Comparison of ENCODE assay signal across 1 cellular context in the genomic region with DNA sequence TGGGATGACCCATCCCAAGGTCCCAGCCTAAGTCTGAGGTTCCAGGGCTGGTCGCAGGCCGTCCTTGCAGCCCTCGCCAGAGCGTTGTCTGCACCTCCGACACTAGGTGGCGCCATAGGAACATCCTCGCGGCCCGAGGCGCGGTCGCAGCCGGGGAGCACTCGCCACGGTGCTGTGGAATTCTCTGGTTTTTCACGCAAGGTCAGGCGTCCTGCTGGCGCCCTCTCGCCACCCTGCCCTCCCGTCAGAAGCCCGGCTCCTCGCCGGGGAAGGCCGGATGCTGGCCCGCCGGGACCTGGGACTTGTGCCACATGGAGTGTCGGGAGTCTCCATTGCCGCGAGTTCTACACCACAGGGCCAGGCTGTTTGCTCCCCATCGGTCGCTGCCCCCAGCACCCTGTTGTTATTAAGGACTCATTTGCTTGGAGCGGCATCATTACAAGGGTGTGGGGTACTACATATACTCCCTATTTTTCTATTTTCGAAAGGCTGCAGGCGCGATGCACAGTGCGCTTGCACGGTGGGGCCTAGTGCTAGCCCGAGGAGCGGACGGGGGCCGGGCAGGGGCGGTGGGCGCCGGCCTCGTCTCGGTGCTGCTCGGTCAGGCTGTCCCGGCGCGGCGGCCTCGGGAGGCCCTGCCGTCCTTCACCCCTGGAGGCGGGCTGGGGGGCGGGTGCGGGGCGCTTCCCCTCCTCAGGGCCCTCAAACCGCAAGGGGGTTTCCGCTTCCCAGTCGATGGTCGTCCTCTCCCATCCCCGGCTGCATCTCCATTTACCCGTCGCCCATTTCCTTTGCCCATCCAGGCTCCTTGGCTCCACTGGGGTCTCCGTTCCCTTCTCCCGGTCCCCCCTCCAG.
A peak's percentile ranks its signal among the peaks of the same experiment; 100 is the strongest.
TF ChIP-seq lines count a peak whose summit lies in the region.

No MANE protein-coding gene starts in this region.

TF ChIP-seq in K562, 482 proteins besides CTCF, POLR2A, EP300 and RAD21 (continued from another document and continues in another):
- TF ChIP-seq MYNN (IDR thresholded peaks at IDR 0.05) (0 out of 2 replicates have a peak, but pooled peaks have one; percentile 22), MYNN (CRISPR knock-in tag; IDR thresholded peaks at IDR 0.05) (no peak), GABPA (tag; conservative IDR thresholded peaks at IDR 0.05; ENCODE audit: low read depth) (no peak), PURB (CRISPR knock-in tag; IDR thresholded peaks at IDR 0.05; ENCODE audit: low read depth) (no peak), YY1 (IDR thresholded peaks at IDR 0.05; ENCODE audit: borderline replicate concordance in 1 of 3, control insufficient read depth in 1 of 3, extremely low read depth in 1 of 3, insufficient read depth in 3 of 3, insufficient read length in 1 of 3, insufficient replicate concordance in 2 of 3, low read depth in 1 of 3, low read length in 2 of 3) (peak in 1 of 3 experiments; percentile 20), KLF13 (tag; IDR thresholded peaks at IDR 0.05; ENCODE audit: borderline replicate concordance, low read depth) (no peak), DNMT1 (IDR thresholded peaks at IDR 0.05) (no peak), RAD51 (IDR thresholded peaks at IDR 0.05; ENCODE audit: borderline replicate concordance, low read depth) (no peak), RUNX1 (IDR thresholded peaks at IDR 0.05; ENCODE audit: low read depth) (no peak), PPARD (CRISPR knock-in tag; IDR thresholded peaks at IDR 0.05) (no peak), SMAD3 (CRISPR knock-in tag; conservative IDR thresholded peaks at IDR 0.05) (no peak), GABPB2 (CRISPR knock-in tag; conservative IDR thresholded peaks at IDR 0.05) (no peak), XRCC4 (IDR thresholded peaks at IDR 0.05; ENCODE audit: extremely low read depth, insufficient read depth, insufficient read length) (no peak), KAT7 (CRISPR knock-in tag; IDR thresholded peaks at IDR 0.05; ENCODE audit: borderline replicate concordance) (0 out of 2 replicates have a peak, but pooled peaks have one; percentile 30), MXI1 (IDR thresholded peaks at IDR 0.05; ENCODE audit: low read depth, low read length) (no peak), ZNF263 (CRISPR knock-in tag; IDR thresholded peaks at IDR 0.05; ENCODE audit: borderline replicate concordance) (peak; percentile 90), ZBTB7A (IDR thresholded peaks at IDR 0.05; ENCODE audit: borderline replicate concordance, control insufficient read depth, low read depth, low read length) (no peak), MYBL2 (IDR thresholded peaks at IDR 0.05; ENCODE audit: low read depth) (no peak), MYBL2 (CRISPR knock-in tag; IDR thresholded peaks at IDR 0.05; ENCODE audit: borderline replicate concordance) (no peak), STAG1 (CRISPR knock-in tag; IDR thresholded peaks at IDR 0.05; ENCODE audit: borderline replicate concordance) (peak; percentile 72; the same call in 1 of the 2 replicates), HNRNPLL (IDR thresholded peaks at IDR 0.05; ENCODE audit: low read depth, low read length, poor library complexity, severe bottlenecking) (no peak), SP2 (IDR thresholded peaks at IDR 0.05; ENCODE audit: extremely low read depth, low read depth, low read length, poor library complexity, severe bottlenecking) (no peak), ZNF57 (CRISPR knock-in tag; IDR thresholded peaks at IDR 0.05) (no peak), ZNF785 (CRISPR knock-in tag; IDR thresholded peaks at IDR 0.05) (no peak), ZKSCAN1 (IDR thresholded peaks at IDR 0.05; ENCODE audit: low read depth, low read length) (no peak), RCOR1 (IDR thresholded peaks at IDR 0.05; ENCODE audit: borderline replicate concordance in 1 of 2, low read depth in 2 of 2, low read length in 2 of 2) (no peak), HNRNPL (IDR thresholded peaks at IDR 0.05; ENCODE audit: low read depth, low read length) (no peak), ZNF778 (CRISPR knock-in tag; IDR thresholded peaks at IDR 0.05) (no peak)
- TF ChIP-seq, protein P1, sequence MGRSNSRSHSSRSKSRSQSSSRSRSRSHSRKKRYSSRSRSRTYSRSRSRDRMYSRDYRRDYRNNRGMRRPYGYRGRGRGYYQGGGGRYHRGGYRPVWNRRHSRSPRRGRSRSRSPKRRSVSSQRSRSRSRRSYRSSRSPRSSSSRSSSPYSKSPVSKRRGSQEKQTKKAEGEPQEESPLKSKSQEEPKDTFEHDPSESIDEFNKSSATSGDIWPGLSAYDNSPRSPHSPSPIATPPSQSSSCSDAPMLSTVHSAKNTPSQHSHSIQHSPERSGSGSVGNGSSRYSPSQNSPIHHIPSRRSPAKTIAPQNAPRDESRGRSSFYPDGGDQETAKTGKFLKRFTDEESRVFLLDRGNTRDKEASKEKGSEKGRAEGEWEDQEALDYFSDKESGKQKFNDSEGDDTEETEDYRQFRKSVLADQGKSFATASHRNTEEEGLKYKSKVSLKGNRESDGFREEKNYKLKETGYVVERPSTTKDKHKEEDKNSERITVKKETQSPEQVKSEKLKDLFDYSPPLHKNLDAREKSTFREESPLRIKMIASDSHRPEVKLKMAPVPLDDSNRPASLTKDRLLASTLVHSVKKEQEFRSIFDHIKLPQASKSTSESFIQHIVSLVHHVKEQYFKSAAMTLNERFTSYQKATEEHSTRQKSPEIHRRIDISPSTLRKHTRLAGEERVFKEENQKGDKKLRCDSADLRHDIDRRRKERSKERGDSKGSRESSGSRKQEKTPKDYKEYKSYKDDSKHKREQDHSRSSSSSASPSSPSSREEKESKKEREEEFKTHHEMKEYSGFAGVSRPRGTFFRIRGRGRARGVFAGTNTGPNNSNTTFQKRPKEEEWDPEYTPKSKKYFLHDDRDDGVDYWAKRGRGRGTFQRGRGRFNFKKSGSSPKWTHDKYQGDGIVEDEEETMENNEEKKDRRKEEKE (IDR thresholded peaks at IDR 0.05; ENCODE audit: borderline replicate concordance in 1 of 2, control insufficient read depth in 1 of 2, low read depth in 2 of 2, low read length in 1 of 2), result no peak
- TF ChIP-seq, protein P2, sequence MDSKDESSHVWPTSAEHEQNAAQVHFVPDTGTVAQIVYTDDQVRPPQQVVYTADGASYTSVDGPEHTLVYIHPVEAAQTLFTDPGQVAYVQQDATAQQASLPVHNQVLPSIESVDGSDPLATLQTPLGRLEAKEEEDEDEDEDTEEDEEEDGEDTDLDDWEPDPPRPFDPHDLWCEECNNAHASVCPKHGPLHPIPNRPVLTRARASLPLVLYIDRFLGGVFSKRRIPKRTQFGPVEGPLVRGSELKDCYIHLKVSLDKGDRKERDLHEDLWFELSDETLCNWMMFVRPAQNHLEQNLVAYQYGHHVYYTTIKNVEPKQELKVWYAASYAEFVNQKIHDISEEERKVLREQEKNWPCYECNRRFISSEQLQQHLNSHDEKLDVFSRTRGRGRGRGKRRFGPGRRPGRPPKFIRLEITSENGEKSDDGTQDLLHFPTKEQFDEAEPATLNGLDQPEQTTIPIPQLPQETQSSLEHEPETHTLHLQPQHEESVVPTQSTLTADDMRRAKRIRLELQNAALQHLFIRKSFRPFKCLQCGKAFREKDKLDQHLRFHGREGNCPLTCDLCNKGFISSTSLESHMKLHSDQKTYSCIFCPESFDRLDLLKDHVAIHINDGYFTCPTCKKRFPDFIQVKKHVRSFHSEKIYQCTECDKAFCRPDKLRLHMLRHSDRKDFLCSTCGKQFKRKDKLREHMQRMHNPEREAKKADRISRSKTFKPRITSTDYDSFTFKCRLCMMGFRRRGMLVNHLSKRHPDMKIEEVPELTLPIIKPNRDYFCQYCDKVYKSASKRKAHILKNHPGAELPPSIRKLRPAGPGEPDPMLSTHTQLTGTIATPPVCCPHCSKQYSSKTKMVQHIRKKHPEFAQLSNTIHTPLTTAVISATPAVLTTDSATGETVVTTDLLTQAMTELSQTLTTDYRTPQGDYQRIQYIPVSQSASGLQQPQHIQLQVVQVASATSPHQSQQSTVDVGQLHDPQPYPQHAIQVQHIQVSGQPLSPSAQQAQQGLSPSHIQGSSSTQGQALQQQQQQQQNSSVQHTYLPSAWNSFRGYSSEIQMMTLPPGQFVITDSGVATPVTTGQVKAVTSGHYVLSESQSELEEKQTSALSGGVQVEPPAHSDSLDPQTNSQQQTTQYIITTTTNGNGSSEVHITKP (IDR thresholded peaks at IDR 0.05; ENCODE audit: partially characterized antibody), result no peak
- TF ChIP-seq, protein P3, sequence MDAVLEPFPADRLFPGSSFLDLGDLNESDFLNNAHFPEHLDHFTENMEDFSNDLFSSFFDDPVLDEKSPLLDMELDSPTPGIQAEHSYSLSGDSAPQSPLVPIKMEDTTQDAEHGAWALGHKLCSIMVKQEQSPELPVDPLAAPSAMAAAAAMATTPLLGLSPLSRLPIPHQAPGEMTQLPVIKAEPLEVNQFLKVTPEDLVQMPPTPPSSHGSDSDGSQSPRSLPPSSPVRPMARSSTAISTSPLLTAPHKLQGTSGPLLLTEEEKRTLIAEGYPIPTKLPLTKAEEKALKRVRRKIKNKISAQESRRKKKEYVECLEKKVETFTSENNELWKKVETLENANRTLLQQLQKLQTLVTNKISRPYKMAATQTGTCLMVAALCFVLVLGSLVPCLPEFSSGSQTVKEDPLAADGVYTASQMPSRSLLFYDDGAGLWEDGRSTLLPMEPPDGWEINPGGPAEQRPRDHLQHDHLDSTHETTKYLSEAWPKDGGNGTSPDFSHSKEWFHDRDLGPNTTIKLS (IDR thresholded peaks at IDR 0.05; ENCODE audit: borderline replicate concordance, low read depth), result no peak
- TF ChIP-seq, protein P4, sequence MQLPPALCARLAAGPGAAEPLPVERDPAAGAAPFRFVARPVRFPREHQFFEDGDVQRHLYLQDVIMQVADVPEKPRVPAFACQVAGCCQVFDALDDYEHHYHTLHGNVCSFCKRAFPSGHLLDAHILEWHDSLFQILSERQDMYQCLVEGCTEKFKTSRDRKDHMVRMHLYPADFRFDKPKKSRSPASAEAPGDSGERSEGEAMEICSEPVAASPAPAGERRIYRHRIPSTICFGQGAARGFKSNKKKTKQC (CRISPR knock-in tag; IDR thresholded peaks at IDR 0.05), result 0 out of 2 replicates have a peak, but pooled peaks have one; percentile 56
- TF ChIP-seq, protein P5, sequence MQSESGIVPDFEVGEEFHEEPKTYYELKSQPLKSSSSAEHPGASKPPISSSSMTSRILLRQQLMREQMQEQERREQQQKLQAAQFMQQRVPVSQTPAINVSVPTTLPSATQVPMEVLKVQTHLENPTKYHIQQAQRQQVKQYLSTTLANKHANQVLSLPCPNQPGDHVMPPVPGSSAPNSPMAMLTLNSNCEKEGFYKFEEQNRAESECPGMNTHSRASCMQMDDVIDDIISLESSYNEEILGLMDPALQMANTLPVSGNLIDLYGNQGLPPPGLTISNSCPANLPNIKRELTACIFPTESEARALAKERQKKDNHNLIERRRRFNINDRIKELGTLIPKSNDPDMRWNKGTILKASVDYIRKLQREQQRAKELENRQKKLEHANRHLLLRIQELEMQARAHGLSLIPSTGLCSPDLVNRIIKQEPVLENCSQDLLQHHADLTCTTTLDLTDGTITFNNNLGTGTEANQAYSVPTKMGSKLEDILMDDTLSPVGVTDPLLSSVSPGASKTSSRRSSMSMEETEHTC (IDR thresholded peaks at IDR 0.05), result no peak
- TF ChIP-seq, protein P6, sequence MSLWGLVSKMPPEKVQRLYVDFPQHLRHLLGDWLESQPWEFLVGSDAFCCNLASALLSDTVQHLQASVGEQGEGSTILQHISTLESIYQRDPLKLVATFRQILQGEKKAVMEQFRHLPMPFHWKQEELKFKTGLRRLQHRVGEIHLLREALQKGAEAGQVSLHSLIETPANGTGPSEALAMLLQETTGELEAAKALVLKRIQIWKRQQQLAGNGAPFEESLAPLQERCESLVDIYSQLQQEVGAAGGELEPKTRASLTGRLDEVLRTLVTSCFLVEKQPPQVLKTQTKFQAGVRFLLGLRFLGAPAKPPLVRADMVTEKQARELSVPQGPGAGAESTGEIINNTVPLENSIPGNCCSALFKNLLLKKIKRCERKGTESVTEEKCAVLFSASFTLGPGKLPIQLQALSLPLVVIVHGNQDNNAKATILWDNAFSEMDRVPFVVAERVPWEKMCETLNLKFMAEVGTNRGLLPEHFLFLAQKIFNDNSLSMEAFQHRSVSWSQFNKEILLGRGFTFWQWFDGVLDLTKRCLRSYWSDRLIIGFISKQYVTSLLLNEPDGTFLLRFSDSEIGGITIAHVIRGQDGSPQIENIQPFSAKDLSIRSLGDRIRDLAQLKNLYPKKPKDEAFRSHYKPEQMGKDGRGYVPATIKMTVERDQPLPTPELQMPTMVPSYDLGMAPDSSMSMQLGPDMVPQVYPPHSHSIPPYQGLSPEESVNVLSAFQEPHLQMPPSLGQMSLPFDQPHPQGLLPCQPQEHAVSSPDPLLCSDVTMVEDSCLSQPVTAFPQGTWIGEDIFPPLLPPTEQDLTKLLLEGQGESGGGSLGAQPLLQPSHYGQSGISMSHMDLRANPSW (CRISPR knock-in tag; IDR thresholded peaks at IDR 0.05), result no peak
- TF ChIP-seq, protein P7, sequence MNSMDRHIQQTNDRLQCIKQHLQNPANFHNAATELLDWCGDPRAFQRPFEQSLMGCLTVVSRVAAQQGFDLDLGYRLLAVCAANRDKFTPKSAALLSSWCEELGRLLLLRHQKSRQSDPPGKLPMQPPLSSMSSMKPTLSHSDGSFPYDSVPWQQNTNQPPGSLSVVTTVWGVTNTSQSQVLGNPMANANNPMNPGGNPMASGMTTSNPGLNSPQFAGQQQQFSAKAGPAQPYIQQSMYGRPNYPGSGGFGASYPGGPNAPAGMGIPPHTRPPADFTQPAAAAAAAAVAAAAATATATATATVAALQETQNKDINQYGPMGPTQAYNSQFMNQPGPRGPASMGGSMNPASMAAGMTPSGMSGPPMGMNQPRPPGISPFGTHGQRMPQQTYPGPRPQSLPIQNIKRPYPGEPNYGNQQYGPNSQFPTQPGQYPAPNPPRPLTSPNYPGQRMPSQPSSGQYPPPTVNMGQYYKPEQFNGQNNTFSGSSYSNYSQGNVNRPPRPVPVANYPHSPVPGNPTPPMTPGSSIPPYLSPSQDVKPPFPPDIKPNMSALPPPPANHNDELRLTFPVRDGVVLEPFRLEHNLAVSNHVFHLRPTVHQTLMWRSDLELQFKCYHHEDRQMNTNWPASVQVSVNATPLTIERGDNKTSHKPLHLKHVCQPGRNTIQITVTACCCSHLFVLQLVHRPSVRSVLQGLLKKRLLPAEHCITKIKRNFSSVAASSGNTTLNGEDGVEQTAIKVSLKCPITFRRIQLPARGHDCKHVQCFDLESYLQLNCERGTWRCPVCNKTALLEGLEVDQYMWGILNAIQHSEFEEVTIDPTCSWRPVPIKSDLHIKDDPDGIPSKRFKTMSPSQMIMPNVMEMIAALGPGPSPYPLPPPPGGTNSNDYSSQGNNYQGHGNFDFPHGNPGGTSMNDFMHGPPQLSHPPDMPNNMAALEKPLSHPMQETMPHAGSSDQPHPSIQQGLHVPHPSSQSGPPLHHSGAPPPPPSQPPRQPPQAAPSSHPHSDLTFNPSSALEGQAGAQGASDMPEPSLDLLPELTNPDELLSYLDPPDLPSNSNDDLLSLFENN (IDR thresholded peaks at IDR 0.05; ENCODE audit: low read depth in 2 of 2, low read length in 2 of 2), result no peak
